ENCODE assay signal across 11 cellular contexts in genomic region chr15:23869391-23869790, GRCh38.
A peak's percentile ranks its signal among the peaks of the same experiment; 100 is the strongest.
DNase-seq lines count a peak whose midpoint lies in the region; ATAC-seq and TF ChIP-seq lines count a peak whose summit lies in the region.
"Had no signal": no experiment of that assay in that cellular context is flagged by ENCODE, and none has a peak within 500 bp of the region (broad histone marks: within the 10 kb centered on the region; RNA-seq: fewer than 3 reads in every experiment).

No MANE protein-coding gene starts in this region.

- peak overlapping the region; percentile 35 for H2AFZ ChIP-seq in neural progenitor cell (replicated peaks)

- TF ChIP-seq CTCF in foreskin keratinocyte (conservative IDR thresholded peaks at IDR 0.05) (no peak), neural progenitor cell (IDR thresholded peaks at IDR 0.05) (no peak), Caco-2 (IDR thresholded peaks at IDR 0.05; ENCODE audit: insufficient read depth in 1 of 2, low read depth in 1 of 2, low read length in 1 of 2, severe bottlenecking in 1 of 2, unreplicated experiment in 1 of 2) (no peak), natural killer cell (IDR thresholded peaks at IDR 0.05) (no peak)

- H3K27me3 ChIP-seq in foreskin keratinocyte (no peaks in the 10 kb centered on the region), neural progenitor cell (no peaks in the 10 kb centered on the region), Caco-2 (replicated peaks; ENCODE audit: control insufficient read depth, insufficient read depth, low read length) (no peaks in the 10 kb centered on the region)

- peaks cover 4% of the 10 kb centered on the region for H3K4me1 Mint-ChIP-seq in neural progenitor cell
- no peaks in the 10 kb centered on the region for H3K4me1 Mint-ChIP-seq in Caco-2 (ENCODE audit: low read depth, unreplicated experiment)
- H3K4me1 Mint-ChIP-seq in natural killer cell = no peaks in the 10 kb centered on the region
- H3K4me1 Mint-ChIP-seq: T-cell had no signal

- H3K4me1 ChIP-seq in foreskin keratinocyte (no peaks in the 10 kb centered on the region), neural progenitor cell (no peaks in the 10 kb centered on the region), Caco-2 (no peaks in the 10 kb centered on the region)

- H3K27ac Mint-ChIP-seq in neural progenitor cell = no peak overlapping the region
- H3K27ac Mint-ChIP-seq in Caco-2 (ENCODE audit: unreplicated experiment) = no peak overlapping the region
- no peak overlapping the region for H3K27ac Mint-ChIP-seq in natural killer cell
- H3K27ac Mint-ChIP-seq: activated T-helper 1 cell treated with anti-CD3 and anti-CD28 coated beads, Interleukin-12 subunit alpha, Interleukin-12 subunit beta, Interleukin-2, Interleukin-4 antibody, amounts not matched to agents 30 ng/mL and 10 ng/mL and 1 ng/mL, durations not matched to agents 14 hours and 24 hours and 36 hours; CD8-positive, alpha-beta T cell; T-cell had no signal

- H3K27me3 Mint-ChIP-seq in neural progenitor cell (ENCODE audit: insufficient read depth, low read depth) (no peaks in the 10 kb centered on the region), Caco-2 (ENCODE audit: insufficient read depth, unreplicated experiment) (peaks cover 4% of the 10 kb centered on the region), natural killer cell (ENCODE audit: low read depth in 2 of 2) (peaks cover 0 to 2% of the 10 kb centered on the region in 2 donors)

- H3K4me3 ChIP-seq in neural progenitor cell = peak overlapping the region; percentile 23
- H3K4me3 ChIP-seq in Caco-2 (ENCODE audit: low read depth, low read length) = no peak overlapping the region

- no peaks in the 10 kb centered on the region for H4K20me1 ChIP-seq in neural progenitor cell (ENCODE audit: low read depth)

- H3K4me2 ChIP-seq in neural progenitor cell = peak overlapping the region; percentile 60

- CTCF ChIA-PET in Caco-2 (lab: Charles Lee) = no interaction called here

- DNase-seq in DMS79 treated with DMSO at 0.1 percent for 48 hours (lab: John Stamatoyannopoulos, UW) (peak; percentile 11), NCI-H69 (lab: John Stamatoyannopoulos, UW) (peak; percentile 33), foreskin keratinocyte (no peak), neural progenitor cell (ENCODE audit: low spot score) (peak; percentile 86), Caco-2 (no peak), natural killer cell (no peak)
- DNase-seq in stimulated activated CD4-positive, alpha-beta T cell treated with anti-CD3 and anti-CD28 coated beads, Interleukin-4, amount 100 ng/mL, for 4 hours = no peak
- DNase-seq: CD8-positive, alpha-beta T cell; T-cell had no signal

- H3K4me3 Mint-ChIP-seq in neural progenitor cell = peak overlapping the region; percentile 79
- H3K4me3 Mint-ChIP-seq in Caco-2 (ENCODE audit: unreplicated experiment) = no peak overlapping the region
- H3K4me3 Mint-ChIP-seq in natural killer cell = no peak overlapping the region
- H3K4me3 Mint-ChIP-seq: activated T-helper 1 cell treated with anti-CD3 and anti-CD28 coated beads, Interleukin-12 subunit alpha, Interleukin-12 subunit beta, Interleukin-2, Interleukin-4 antibody, amounts not matched to agents 30 ng/mL and 10 ng/mL and 1 ng/mL, durations not matched to agents 14 hours and 24 hours and 36 hours; CD8-positive, alpha-beta T cell; T-cell had no signal

- ATAC-seq in foreskin keratinocyte = peak; percentile 16
- ATAC-seq in natural killer cell = no peak
- no peak for ATAC-seq in GM21737 (IDR thresholded peaks at IDR 0.05; ENCODE audit: unreplicated experiment)
- ATAC-seq: CD8-positive, alpha-beta T cell; T-cell had no signal

- H3K79me2 ChIP-seq in neural progenitor cell (ENCODE audit: low read depth) = no peaks in the 10 kb centered on the region

- H3K9me3 Mint-ChIP-seq in neural progenitor cell (no peaks in the 10 kb centered on the region), Caco-2 (ENCODE audit: unreplicated experiment) (no peaks in the 10 kb centered on the region), natural killer cell (peaks cover 4 to 6% of the 10 kb centered on the region in 2 donors)
- H3K9me3 Mint-ChIP-seq: activated T-helper 1 cell treated with anti-CD3 and anti-CD28 coated beads, Interleukin-12 subunit alpha, Interleukin-12 subunit beta, Interleukin-2, Interleukin-4 antibody, amounts not matched to agents 30 ng/mL and 10 ng/mL and 1 ng/mL, durations not matched to agents 14 hours and 24 hours and 36 hours; CD8-positive, alpha-beta T cell had no signal

- H3K36me3 ChIP-seq in neural progenitor cell = no peaks in the 10 kb centered on the region
- H3K36me3 ChIP-seq in Caco-2 (ENCODE audit: control insufficient read depth, insufficient read depth, low read length) = no peaks in the 10 kb centered on the region

- H3K36me3 Mint-ChIP-seq in neural progenitor cell = no peaks in the 10 kb centered on the region
- H3K36me3 Mint-ChIP-seq in Caco-2 (ENCODE audit: insufficient read depth, unreplicated experiment) = no peaks in the 10 kb centered on the region
- H3K36me3 Mint-ChIP-seq in natural killer cell = peaks cover 1% of the 10 kb centered on the region
- H3K36me3 Mint-ChIP-seq: CD8-positive, alpha-beta T cell; T-cell had no signal

- no peak overlapping the region for H3K9ac ChIP-seq in neural progenitor cell

- intact Hi-C loops in Caco-2 (cut with micrococcal nuclease; ENCODE audit: unreplicated experiment) (no loop called here), natural killer cell (cut with micrococcal nuclease) (no loop called here)

- no TSS peak for BruUV-seq in Caco-2 (replicated peaks; lab: Mats Ljungman, UMichigan)

- H3K9me3 ChIP-seq in neural progenitor cell (ENCODE audit: low read depth) (peaks cover 4% of the 10 kb centered on the region), Caco-2 (no peaks in the 10 kb centered on the region)

- no peaks in the 10 kb centered on the region for H3F3A ChIP-seq in neural progenitor cell (ENCODE audit: low read depth)

- H3K27ac ChIP-seq in foreskin keratinocyte (no peak overlapping the region), neural progenitor cell (no peak overlapping the region)

- POLR2A ChIA-PET in Caco-2 (lab: Charles Lee) = no interaction called here

Comparison
In these comparisons a context has a peak if more than half of its experiments do, and no peak if none do; other contexts are left out.
1. DNase-seq: peak in DMS79 treated with DMSO at 0.1 percent for 48 hours (single experiment), NCI-H69 (single experiment) and neural progenitor cell (single experiment); none in foreskin keratinocyte (0 of 2), Caco-2 (0 of 2), stimulated activated CD4-positive, alpha-beta T cell treated with anti-CD3 and anti-CD28 coated beads, Interleukin-4, amount 100 ng/mL, for 4 hours (0 of 2) and natural killer cell (single experiment).